Comparison of ENCODE assay signal across 1 cellular context in genomic region chr1:7667625-7668218, GRCh38.
A peak's percentile ranks its signal among the peaks of the same experiment; 100 is the strongest.
TF ChIP-seq lines count a peak whose summit lies in the region.

No MANE protein-coding gene starts in this region.

TF ChIP-seq in HepG2, 621 proteins besides CTCF, POLR2A, EP300 and RAD21 (continued from another document and continues in another):
- TF ChIP-seq ARID5B (CRISPR knock-in tag; IDR thresholded peaks at IDR 0.05), result peak; percentile 28; the same call in 1 of the 2 replicates
- peak; percentile 65 for TF ChIP-seq ZNF687 (CRISPR knock-in tag; IDR thresholded peaks at IDR 0.05)
- no peak for TF ChIP-seq HDAC1 (CRISPR knock-in tag; IDR thresholded peaks at IDR 0.05)
- no peak; the same call in 1 of the 2 replicates for TF ChIP-seq ZNF788 (CRISPR knock-in tag; IDR thresholded peaks at IDR 0.05; ENCODE audit: borderline replicate concordance)
- no peak for TF ChIP-seq ZNF784 (CRISPR knock-in tag; IDR thresholded peaks at IDR 0.05; ENCODE audit: borderline replicate concordance)
- TF ChIP-seq THAP11 (CRISPR knock-in tag; IDR thresholded peaks at IDR 0.05), result peak; percentile 52; the same call in 1 of the 2 replicates
- peak; percentile 72 for TF ChIP-seq ZNF883 (CRISPR knock-in tag; IDR thresholded peaks at IDR 0.05; ENCODE audit: not compliant biosample characterization)
- no peak for TF ChIP-seq ZNF839 (CRISPR knock-in tag; IDR thresholded peaks at IDR 0.05; ENCODE audit: borderline replicate concordance)
- 0 out of 2 replicates have a peak, but pooled peaks have one; percentile 58 for TF ChIP-seq MXD3 (CRISPR knock-in tag; IDR thresholded peaks at IDR 0.05)
- no peak for TF ChIP-seq ZNF446 (CRISPR knock-in tag; IDR thresholded peaks at IDR 0.05)
- TF ChIP-seq CBX1 (IDR thresholded peaks at IDR 0.05; ENCODE audit: low read depth), result no peak
- peak; percentile 100 for TF ChIP-seq STAG1 (CRISPR knock-in tag; IDR thresholded peaks at IDR 0.05)
- TF ChIP-seq ZNF616 (CRISPR knock-in tag; IDR thresholded peaks at IDR 0.05; ENCODE audit: low read depth), result peak; percentile 40; the same call in 1 of the 2 replicates
- TF ChIP-seq CBFB (CRISPR knock-in tag; IDR thresholded peaks at IDR 0.05), result peak; percentile 72
- TF ChIP-seq RXRB (CRISPR knock-in tag; IDR thresholded peaks at IDR 0.05; ENCODE audit: borderline replicate concordance), result 0 out of 2 replicates have a peak, but pooled peaks have one; percentile 16
- 0 out of 2 replicates have a peak, but pooled peaks have one; percentile 21 for TF ChIP-seq PPARG (CRISPR knock-in tag; conservative IDR thresholded peaks at IDR 0.05)
- TF ChIP-seq IKZF5 (CRISPR knock-in tag; IDR thresholded peaks at IDR 0.05), result peak; percentile 54; the same call in 1 of the 2 replicates
- no peak for TF ChIP-seq ZHX1 (CRISPR knock-in tag; IDR thresholded peaks at IDR 0.05; ENCODE audit: low read depth)
- no peak for TF ChIP-seq GZF1 (CRISPR knock-in tag; IDR thresholded peaks at IDR 0.05)
- peak; percentile 47; the same call in 1 of the 2 replicates for TF ChIP-seq KDM5B (CRISPR knock-in tag; IDR thresholded peaks at IDR 0.05; ENCODE audit: borderline replicate concordance)
- TF ChIP-seq NONO (IDR thresholded peaks at IDR 0.05), result no peak
- no peak for TF ChIP-seq NONO (CRISPR knock-in tag; conservative IDR thresholded peaks at IDR 0.05)
- TF ChIP-seq SOX5 (CRISPR knock-in tag; IDR thresholded peaks at IDR 0.05; ENCODE audit: borderline replicate concordance), result peak; percentile 40; the same call in 1 of the 2 replicates
- peak; percentile 84 for TF ChIP-seq SMC3 (IDR thresholded peaks at IDR 0.05; ENCODE audit: low read length)
- 0 out of 2 replicates have a peak, but pooled peaks have one; percentile 16 for TF ChIP-seq ZBTB4 (CRISPR knock-in tag; IDR thresholded peaks at IDR 0.05; ENCODE audit: borderline replicate concordance)
- TF ChIP-seq SP1 (IDR thresholded peaks at IDR 0.05), result no peak
- peak; percentile 63 for TF ChIP-seq SP1 (CRISPR knock-in tag; IDR thresholded peaks at IDR 0.05)
- 0 out of 2 replicates have a peak, but pooled peaks have one; percentile 22 for TF ChIP-seq BORCS8-MEF2B (CRISPR knock-in tag; IDR thresholded peaks at IDR 0.05)
- TF ChIP-seq ZNF260 (CRISPR knock-in tag; IDR thresholded peaks at IDR 0.05; ENCODE audit: borderline replicate concordance, low read depth), result no peak
- TF ChIP-seq ETS1 (CRISPR knock-in tag; IDR thresholded peaks at IDR 0.05), result no peak
- TF ChIP-seq ETV6 (CRISPR knock-in tag; conservative IDR thresholded peaks at IDR 0.05), result 0 out of 2 replicates have a peak, but pooled peaks have one; percentile 28
- peak; percentile 71; the same call in 1 of the 2 replicates for TF ChIP-seq FOXO1 (CRISPR knock-in tag; IDR thresholded peaks at IDR 0.05)
- no peak for TF ChIP-seq TRIM22 (IDR thresholded peaks at IDR 0.05)
- peak; percentile 59 for TF ChIP-seq SALL1 (CRISPR knock-in tag; IDR thresholded peaks at IDR 0.05)
